ENCODE assay signal across 12 cellular contexts in the genomic region with DNA sequence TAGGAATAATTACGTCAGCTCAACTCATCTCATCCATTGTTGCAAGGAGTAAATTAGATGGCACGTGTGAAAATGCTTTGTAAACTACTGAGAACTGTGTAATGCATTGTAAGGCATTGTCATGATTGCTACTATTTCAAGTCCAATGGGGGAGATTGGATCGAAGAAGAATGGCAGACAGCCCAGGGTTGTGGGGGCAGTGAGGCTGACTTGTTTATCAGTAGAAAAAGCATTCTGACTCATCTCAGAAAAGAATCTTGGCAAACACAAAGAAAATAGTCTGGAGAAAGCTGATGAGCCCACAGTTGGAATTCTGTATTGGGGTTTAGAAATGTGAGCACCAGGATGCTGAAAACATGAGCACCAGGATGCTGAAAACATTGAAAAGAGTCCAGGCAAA. TPM values are rescaled to one million over a fixed set of nuclear protein-coding genes. Genes with fewer than 3 reads are reported as not detected.
DNase-seq lines count a peak whose midpoint lies in the region; ATAC-seq and TF ChIP-seq lines count a peak whose summit lies in the region.
"Had no signal": no experiment of that assay in that cellular context is flagged by ENCODE, and none has a peak within 500 bp of the region (broad histone marks: within the 10 kb centered on the region; RNA-seq: fewer than 3 reads in every experiment).

No MANE protein-coding gene starts in this region.

- DNase-seq in Daoy (ENCODE audit: low read depth) = peak; percentile 23
- DNase-seq in SK-N-SH = no peak
- peak; percentile 72 for DNase-seq in fibroblast of villous mesenchyme (ENCODE audit: low read depth)
- peak; percentile 60 for DNase-seq in pulmonary artery endothelial cell (ENCODE audit: low read depth, low spot score)
- no peak for DNase-seq in NCI-H2107 (lab: John Stamatoyannopoulos, UW)
- no peak for DNase-seq in HuH-7.5 (ENCODE audit: low spot score)
- no peak for DNase-seq in activated CD8-positive, alpha-beta T cell treated with anti-CD3 and anti-CD28 coated beads for 36 hours
- DNase-seq: activated CD8-positive, alpha-beta memory T cell treated with anti-CD3 and anti-CD28 coated beads, Interleukin-2, amount 50 U/mL, for 4 hours had no signal

- no peaks in the 10 kb centered on the region for H4K20me1 ChIP-seq in SK-N-SH (ENCODE audit: insufficient read depth)

- no peaks in the 10 kb centered on the region for H3K79me2 ChIP-seq in SK-N-SH (ENCODE audit: insufficient read depth)

- POLR2A ChIA-PET in SK-N-SH (lab: Yijun Ruan, JAX) = no interaction called here
- POLR2A ChIA-PET in activated CD8-positive, alpha-beta T cell treated with anti-CD3 and anti-CD28 coated beads for 36 hours (lab: Charles Lee) = no interaction called here

- no peaks in the 10 kb centered on the region for H3K4me1 Mint-ChIP-seq in activated CD8-positive, alpha-beta T cell treated with anti-CD3 and anti-CD28 coated beads for 36 hours (ENCODE audit: low read depth)

- H3K9me3 ChIP-seq in SK-N-SH = no peaks in the 10 kb centered on the region
- H3K9me3 ChIP-seq: ascending aorta, prostate gland had no signal

- H3K4me2 ChIP-seq in SK-N-SH = peak overlapping the region; percentile 13

- no peak overlapping the region; a peak in 1 of 4 replicates for H3K27ac ChIP-seq in SK-N-SH (ENCODE audit: low read depth in 2 of 2, low read length in 1 of 2)
- H3K27ac ChIP-seq: ascending aorta, prostate gland had no signal

- no peaks in the 10 kb centered on the region for H3K36me3 Mint-ChIP-seq in activated CD8-positive, alpha-beta T cell treated with anti-CD3 and anti-CD28 coated beads for 36 hours (ENCODE audit: low read depth)

- no peak overlapping the region for H3K9ac ChIP-seq in SK-N-SH

- H3K9me2 ChIP-seq in SK-N-SH = no peaks in the 10 kb centered on the region

- ATAC-seq in GM18511 (IDR thresholded peaks at IDR 0.05; ENCODE audit: unreplicated experiment) = no peak
- no peak for ATAC-seq in activated CD8-positive, alpha-beta T cell treated with anti-CD3 and anti-CD28 coated beads for 36 hours
- ATAC-seq: esophagus mucosa had no signal

- 44% methylated on average over 3 of the region's 3 CpGs for WGBS in SK-N-SH (ENCODE audit: low lambda C conversion rate)

- H3K36me3 ChIP-seq in SK-N-SH (replicated peaks in 1 of 2; ENCODE audit: control insufficient read depth in 1 of 2, insufficient read depth in 2 of 2, low read length in 1 of 2) = no peaks in the 10 kb centered on the region
- H3K36me3 ChIP-seq: ascending aorta, prostate gland had no signal

- H3K27me3 Mint-ChIP-seq in activated CD8-positive, alpha-beta T cell treated with anti-CD3 and anti-CD28 coated beads for 36 hours = no peaks in the 10 kb centered on the region

- intact Hi-C loops in activated CD8-positive, alpha-beta T cell treated with anti-CD3 and anti-CD28 coated beads for 36 hours (cut with micrococcal nuclease) = no loop called here

- H2AFZ ChIP-seq in SK-N-SH (ENCODE audit: low read depth) = no peak overlapping the region

- no peak for TF ChIP-seq RAD21 in SK-N-SH (IDR thresholded peaks at IDR 0.05; ENCODE audit: low read length)

- no peak overlapping the region for H3K4me3 Mint-ChIP-seq in activated CD8-positive, alpha-beta T cell treated with anti-CD3 and anti-CD28 coated beads for 36 hours

- peak in 1 of 2 experiments; percentile 42; a peak in 1 of 4 replicates for TF ChIP-seq EP300 in SK-N-SH (IDR thresholded peaks at IDR 0.05; ENCODE audit: borderline replicate concordance in 1 of 2, low read depth in 1 of 2, low read length in 1 of 2)

- no peak for TF ChIP-seq CTCF in SK-N-SH (IDR thresholded peaks at IDR 0.05)
- no peak for TF ChIP-seq CTCF in fibroblast of villous mesenchyme (IDR thresholded peaks at IDR 0.05; ENCODE audit: insufficient read depth, low read depth, low read length)
- no peak for TF ChIP-seq CTCF in activated CD8-positive, alpha-beta T cell treated with anti-CD3 and anti-CD28 coated beads for 36 hours (IDR thresholded peaks at IDR 0.05)

- no peaks in the 10 kb centered on the region for H3K4me1 ChIP-seq in SK-N-SH (ENCODE audit: control insufficient read depth in 1 of 2, insufficient read depth in 2 of 2, low read depth in 1 of 2, low read length in 1 of 2)
- H3K4me1 ChIP-seq: ascending aorta, prostate gland had no signal

- H3K27me3 ChIP-seq in SK-N-SH (ENCODE audit: insufficient read depth) = no peaks in the 10 kb centered on the region
- H3K27me3 ChIP-seq: ascending aorta had no signal

- no peaks in the 10 kb centered on the region for H3K9me3 Mint-ChIP-seq in activated CD8-positive, alpha-beta T cell treated with anti-CD3 and anti-CD28 coated beads for 36 hours

- no peak overlapping the region for H3K4me3 ChIP-seq in SK-N-SH (ENCODE audit: low read depth in 2 of 2, low read length in 1 of 2)
- no peak overlapping the region for H3K4me3 ChIP-seq in fibroblast of villous mesenchyme (ENCODE audit: low read depth, low read length)
- H3K4me3 ChIP-seq: ascending aorta, prostate gland had no signal

- H3K27ac Mint-ChIP-seq in activated CD8-positive, alpha-beta T cell treated with anti-CD3 and anti-CD28 coated beads for 36 hours = no peak overlapping the region

- CTCF ChIA-PET in SK-N-SH (lab: Yijun Ruan, JAX) = no interaction called here
- CTCF ChIA-PET in activated CD8-positive, alpha-beta T cell treated with anti-CD3 and anti-CD28 coated beads for 36 hours (lab: Charles Lee) = interaction anchor here (1.4 kb wide), 1 partner anchor 13 kb away, joined by 3 read pairs; no protein-coding TSS in a partner anchor

- H3F3A ChIP-seq in SK-N-SH (replicated peaks; ENCODE audit: insufficient read depth) = peaks cover 4% of the 10 kb centered on the region

TF ChIP-seq in SK-N-SH, 30 proteins besides CTCF, POLR2A, EP300 and RAD21 (continues in another document):
- TF ChIP-seq RXRA (IDR thresholded peaks at IDR 0.05; ENCODE audit: borderline replicate concordance, low read depth) = no peak
- no peak for TF ChIP-seq ELF1 (IDR thresholded peaks at IDR 0.05)
- TF ChIP-seq NFIC (IDR thresholded peaks at IDR 0.05; ENCODE audit: borderline replicate concordance) = peak; percentile 74
- TF ChIP-seq, protein P1, sequence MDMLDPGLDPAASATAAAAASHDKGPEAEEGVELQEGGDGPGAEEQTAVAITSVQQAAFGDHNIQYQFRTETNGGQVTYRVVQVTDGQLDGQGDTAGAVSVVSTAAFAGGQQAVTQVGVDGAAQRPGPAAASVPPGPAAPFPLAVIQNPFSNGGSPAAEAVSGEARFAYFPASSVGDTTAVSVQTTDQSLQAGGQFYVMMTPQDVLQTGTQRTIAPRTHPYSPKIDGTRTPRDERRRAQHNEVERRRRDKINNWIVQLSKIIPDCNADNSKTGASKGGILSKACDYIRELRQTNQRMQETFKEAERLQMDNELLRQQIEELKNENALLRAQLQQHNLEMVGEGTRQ (IDR thresholded peaks at IDR 0.05; ENCODE audit: borderline replicate concordance, low read depth, low read length) = no peak
- TF ChIP-seq, protein P2, sequence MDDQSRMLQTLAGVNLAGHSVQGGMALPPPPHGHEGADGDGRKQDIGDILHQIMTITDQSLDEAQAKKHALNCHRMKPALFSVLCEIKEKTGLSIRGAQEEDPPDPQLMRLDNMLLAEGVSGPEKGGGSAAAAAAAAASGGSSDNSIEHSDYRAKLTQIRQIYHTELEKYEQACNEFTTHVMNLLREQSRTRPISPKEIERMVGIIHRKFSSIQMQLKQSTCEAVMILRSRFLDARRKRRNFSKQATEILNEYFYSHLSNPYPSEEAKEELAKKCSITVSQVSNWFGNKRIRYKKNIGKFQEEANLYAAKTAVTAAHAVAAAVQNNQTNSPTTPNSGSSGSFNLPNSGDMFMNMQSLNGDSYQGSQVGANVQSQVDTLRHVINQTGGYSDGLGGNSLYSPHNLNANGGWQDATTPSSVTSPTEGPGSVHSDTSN (IDR thresholded peaks at IDR 0.05) = no peak
- TF ChIP-seq RFX5 (IDR thresholded peaks at IDR 0.05; ENCODE audit: low read length) = no peak
- TF ChIP-seq, protein P3, sequence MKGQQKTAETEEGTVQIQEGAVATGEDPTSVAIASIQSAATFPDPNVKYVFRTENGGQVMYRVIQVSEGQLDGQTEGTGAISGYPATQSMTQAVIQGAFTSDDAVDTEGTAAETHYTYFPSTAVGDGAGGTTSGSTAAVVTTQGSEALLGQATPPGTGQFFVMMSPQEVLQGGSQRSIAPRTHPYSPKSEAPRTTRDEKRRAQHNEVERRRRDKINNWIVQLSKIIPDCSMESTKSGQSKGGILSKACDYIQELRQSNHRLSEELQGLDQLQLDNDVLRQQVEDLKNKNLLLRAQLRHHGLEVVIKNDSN (IDR thresholded peaks at IDR 0.05; ENCODE audit: borderline replicate concordance, low read depth) = no peak
- TF ChIP-seq GABPA (IDR thresholded peaks at IDR 0.05; ENCODE audit: low read depth) = no peak
- no peak for TF ChIP-seq EZH2phosphoT487 (IDR thresholded peaks at IDR 0.05; ENCODE audit: borderline replicate concordance, low read depth)
- peak; percentile 64 for TF ChIP-seq JUND (IDR thresholded peaks at IDR 0.05)
- TF ChIP-seq SIN3A (IDR thresholded peaks at IDR 0.05; ENCODE audit: borderline replicate concordance, low read depth, low read length) = no peak
- no peak for TF ChIP-seq MEF2A (IDR thresholded peaks at IDR 0.05; ENCODE audit: borderline replicate concordance, low read depth)
- TF ChIP-seq YY1 (IDR thresholded peaks at IDR 0.05; ENCODE audit: low read depth) = no peak
- no peak for TF ChIP-seq FOXM1 (IDR thresholded peaks at IDR 0.05; ENCODE audit: low read depth)
- TF ChIP-seq TEAD4 (IDR thresholded peaks at IDR 0.05; ENCODE audit: borderline replicate concordance, insufficient read depth) = peak; percentile 38; the same call in 1 of the 2 replicates
- TF ChIP-seq FOXJ3 (CRISPR knock-in tag; IDR thresholded peaks at IDR 0.05) = no peak
- no peak for TF ChIP-seq GATA2 (CRISPR knock-in tag; IDR thresholded peaks at IDR 0.05)
- TF ChIP-seq POLR2AphosphoS5 (IDR thresholded peaks at IDR 0.05; ENCODE audit: low read depth, low read length) = no peak
- peak; percentile 38; the same call in 1 of the 2 replicates for TF ChIP-seq TCF12 (IDR thresholded peaks at IDR 0.05)
- TF ChIP-seq NRF1 (IDR thresholded peaks at IDR 0.05; ENCODE audit: low read depth, low read length) = no peak

RNA-seq across cellular contexts. Expression of a gene that starts 28.0 kb away (rescaled TPM):
- 19.1 and 19.9 TPM in 2 replicates for total RNA-seq in Daoy (2014; rRNA removed; shearing (Covaris generic))
- polyA plus RNA-seq in SK-N-SH (2012; rRNA removed) = 60.3 and 78.2 TPM in 2 replicates
- polyA plus RNA-seq in SK-N-SH (2012; cell fraction: cytosol; rRNA removed) = 94.3 and 110 TPM in 2 replicates
- 49.0 and 49.4 TPM in 2 replicates for polyA plus RNA-seq in SK-N-SH (2012; cell fraction: nucleus; rRNA removed)
- 43.2 TPM in 2 replicates for total RNA-seq in fibroblast of villous mesenchyme
- total RNA-seq in pulmonary artery endothelial cell = 36.5 and 41.1 TPM in 2 replicates
- 10 to 100 TPM; 42.5 to 45.3 TPM for total RNA-seq in activated CD8-positive, alpha-beta T cell treated with anti-CD3 and anti-CD28 coated beads for 36 hours

Comparison
In these comparisons a context has a peak if more than half of its experiments do, and no peak if none do; other contexts are left out.
1. DNase-seq: peak in Daoy (single experiment), fibroblast of villous mesenchyme (single experiment) and pulmonary artery endothelial cell (single experiment); none in SK-N-SH (single experiment), NCI-H2107 (single experiment), HuH-7.5 (single experiment) and activated CD8-positive, alpha-beta T cell treated with anti-CD3 and anti-CD28 coated beads for 36 hours (single experiment).